25 cellular contexts compared by ENCODE assay signal in the genomic region with DNA sequence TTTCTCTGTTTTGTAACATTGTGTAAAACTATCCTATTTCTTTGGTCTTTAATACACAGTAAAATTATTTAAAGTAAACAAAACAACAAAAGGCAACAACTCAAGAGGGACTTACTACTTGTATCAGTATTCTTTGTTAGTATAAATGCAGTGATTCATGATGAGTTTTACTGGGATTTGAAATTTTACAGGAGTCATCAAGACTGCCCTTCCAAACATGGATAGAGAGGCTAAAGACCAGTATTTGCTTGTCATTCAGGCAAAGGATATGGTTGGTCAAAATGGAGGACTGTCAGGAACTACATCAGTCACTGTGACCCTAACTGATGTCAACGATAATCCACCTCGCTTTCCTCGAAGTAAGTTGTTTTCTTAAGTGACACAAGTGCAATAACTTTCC.
DNase-seq lines count a peak whose midpoint lies in the region; ATAC-seq, FAIRE-seq and TF ChIP-seq lines count a peak whose summit lies in the region.
"Had no signal": no experiment of that assay in that cellular context is flagged by ENCODE, and none has a peak within 500 bp of the region (broad histone marks: within the 10 kb centered on the region; RNA-seq: fewer than 3 reads in every experiment).

No MANE protein-coding gene starts in this region.

- H3K9ac ChIP-seq in PC-3 (ENCODE audit: low read length) = no peak overlapping the region
- H3K9ac ChIP-seq: BLaER1 had no signal

- 0 out of 2 replicates have a peak overlapping the region, but pooled peaks have one; percentile 4 for H2AFZ ChIP-seq in PC-3 (ENCODE audit: low read length)

- TF ChIP-seq CTCF in PC-3 (conservative IDR thresholded peaks at IDR 0.05; ENCODE audit: low read depth, low read length) = no peak
- no peak for TF ChIP-seq CTCF in bronchial epithelial cell (IDR thresholded peaks at IDR 0.05; ENCODE audit: insufficient read depth, low read length, severe bottlenecking)

- H3K4me3 ChIP-seq in PC-3 (ENCODE audit: low read length) = no peak overlapping the region
- no peak overlapping the region for H3K4me3 ChIP-seq in bronchial epithelial cell (ENCODE audit: low read depth, low read length)
- H3K4me3 ChIP-seq: BLaER1, GM12878 had no signal

- no peak for FAIRE-seq in bronchial epithelial cell (lab: Jason Lieb, UNC)
- FAIRE-seq: GM12878, GM12892, GM18507 had no signal

- DNase-seq in DMS53 treated with DMSO at 0.1 percent for 48 hours (lab: John Stamatoyannopoulos, UW; ENCODE audit: unreplicated experiment) (peak; percentile 21), PC-3 (peak; percentile 54), bronchial epithelial cell (ENCODE audit: low read depth) (peak; percentile 12)
- DNase-seq in stimulated activated naive CD4-positive, alpha-beta T cell treated with Interleukin-2 at 50 U/mL for 16 hours (lab: John Stamatoyannopoulos, UW) = no peak
- DNase-seq in activated CD4-positive, alpha-beta memory T cell treated with anti-CD3 and anti-CD28 coated beads for 36 hours = no peak
- DNase-seq: 8988T; ACHN; BE2C; C1 segment of cervical spinal cord; CD4-positive, alpha-beta memory T cell; CD4-positive, CD25-positive, alpha-beta regulatory T cell; CD8-positive, alpha-beta memory T cell; COR-L47; DMS 273 treated with DMSO at 0.1 percent for 48 hours; DMS153; DMS79; DND-41; EL; GDM1 had no signal

- H3K9me3 Mint-ChIP-seq in activated CD4-positive, alpha-beta memory T cell treated with anti-CD3 and anti-CD28 coated beads for 36 hours = peaks cover 9% of the 10 kb centered on the region

- no peaks in the 10 kb centered on the region for H3K27me3 Mint-ChIP-seq in activated CD4-positive, alpha-beta memory T cell treated with anti-CD3 and anti-CD28 coated beads for 36 hours
- H3K27me3 Mint-ChIP-seq: CD4-positive, alpha-beta memory T cell; CD4-positive, CD25-positive, alpha-beta regulatory T cell; CD8-positive, alpha-beta memory T cell had no signal

- H3K27ac ChIP-seq in PC-3 (ENCODE audit: low read length) = no peak overlapping the region
- H3K27ac ChIP-seq: BLaER1 had no signal

- intact Hi-C loops in PC-3 (cut with micrococcal nuclease) = loop anchor here (2.0 kb wide), 1 partner anchor 85 kb away; no protein-coding TSS in a partner anchor
- intact Hi-C loops in activated CD4-positive, alpha-beta memory T cell treated with anti-CD3 and anti-CD28 coated beads for 36 hours (cut with micrococcal nuclease) = no loop called here

- no peaks in the 10 kb centered on the region for H3K36me3 ChIP-seq in PC-3 (ENCODE audit: low read depth, low read length)
- no peaks in the 10 kb centered on the region for H3K36me3 ChIP-seq in bronchial epithelial cell (ENCODE audit: control insufficient read depth, insufficient read depth, low read length)
- H3K36me3 ChIP-seq: BE2C, BLaER1 had no signal

- BruUV-seq in PC-3 (replicated peaks; lab: Mats Ljungman, UMichigan) = no TSS peak

- peaks cover 10% of the 10 kb centered on the region for H3K4me1 ChIP-seq in PC-3 (ENCODE audit: insufficient read depth, low read length)
- H3K4me1 ChIP-seq: BE2C, BLaER1 had no signal

- H4K20me1 ChIP-seq in PC-3 (ENCODE audit: low read length) = no peaks in the 10 kb centered on the region
- H4K20me1 ChIP-seq: BLaER1 had no signal

- CTCF ChIA-PET in PC-3 (lab: Charles Lee) = no interaction called here
- CTCF ChIA-PET in activated CD4-positive, alpha-beta memory T cell treated with anti-CD3 and anti-CD28 coated beads for 36 hours (lab: Charles Lee) = no interaction called here

- H3K36me3 Mint-ChIP-seq in activated CD4-positive, alpha-beta memory T cell treated with anti-CD3 and anti-CD28 coated beads for 36 hours = no peaks in the 10 kb centered on the region
- H3K36me3 Mint-ChIP-seq: CD14-positive monocyte; CD4-positive, alpha-beta memory T cell; CD4-positive, CD25-positive, alpha-beta regulatory T cell; CD8-positive, alpha-beta memory T cell had no signal

- H3K27me3 ChIP-seq in PC-3 (ENCODE audit: low read length) (no peaks in the 10 kb centered on the region), bronchial epithelial cell (ENCODE audit: control insufficient read depth, insufficient read depth, low read length) (no peaks in the 10 kb centered on the region)
- H3K27me3 ChIP-seq: BE2C, BLaER1 had no signal

- H3F3A ChIP-seq in PC-3 (ENCODE audit: low read length, unreplicated experiment) = no peaks in the 10 kb centered on the region

- H3K4me2 ChIP-seq in PC-3 (ENCODE audit: low read length) = no peak overlapping the region
- H3K4me2 ChIP-seq: BLaER1 had no signal

- ATAC-seq in PC-3 = peak; percentile 89
- ATAC-seq in HG03342 (IDR thresholded peaks at IDR 0.05; ENCODE audit: unreplicated experiment) = no peak
- ATAC-seq: GM12878 had no signal

- H3K27ac Mint-ChIP-seq in activated CD4-positive, alpha-beta memory T cell treated with anti-CD3 and anti-CD28 coated beads for 36 hours = no peak overlapping the region
- H3K27ac Mint-ChIP-seq: CD14-positive monocyte; CD4-positive, alpha-beta memory T cell; CD4-positive, CD25-positive, alpha-beta regulatory T cell; CD8-positive, alpha-beta memory T cell had no signal

- POLR2A ChIA-PET in PC-3 (lab: Charles Lee; ENCODE audit: unreplicated experiment) = no interaction called here
- POLR2A ChIA-PET in activated CD4-positive, alpha-beta memory T cell treated with anti-CD3 and anti-CD28 coated beads for 36 hours (lab: Charles Lee) = no interaction called here

- H3K9me2 ChIP-seq in PC-3 (replicated peaks; ENCODE audit: low read length) = no peaks in the 10 kb centered on the region

- no peaks in the 10 kb centered on the region for H3K4me1 Mint-ChIP-seq in activated CD4-positive, alpha-beta memory T cell treated with anti-CD3 and anti-CD28 coated beads for 36 hours (ENCODE audit: low read depth)
- H3K4me1 Mint-ChIP-seq: CD14-positive monocyte; CD4-positive, alpha-beta memory T cell; CD4-positive, CD25-positive, alpha-beta regulatory T cell; CD8-positive, alpha-beta memory T cell had no signal

- H3K4me3 Mint-ChIP-seq in activated CD4-positive, alpha-beta memory T cell treated with anti-CD3 and anti-CD28 coated beads for 36 hours = no peak overlapping the region
- H3K4me3 Mint-ChIP-seq: CD14-positive monocyte; CD4-positive, alpha-beta memory T cell; CD4-positive, CD25-positive, alpha-beta regulatory T cell; CD8-positive, alpha-beta memory T cell had no signal

- no peaks in the 10 kb centered on the region for H3K79me2 ChIP-seq in PC-3 (ENCODE audit: low read length)

- H3K9me3 ChIP-seq in PC-3 (ENCODE audit: low read length) = no peaks in the 10 kb centered on the region
- H3K9me3 ChIP-seq: BE2C, BLaER1 had no signal

Comparison
In these comparisons a context has a peak if more than half of its experiments do, and no peak if none do; other contexts are left out.
1. DNase-seq: peak in DMS53 treated with DMSO at 0.1 percent for 48 hours (single experiment), PC-3 (single experiment) and bronchial epithelial cell (single experiment); none in stimulated activated naive CD4-positive, alpha-beta T cell treated with Interleukin-2 at 50 U/mL for 16 hours (single experiment) and activated CD4-positive, alpha-beta memory T cell treated with anti-CD3 and anti-CD28 coated beads for 36 hours (single experiment).